1 cellular context compared by ENCODE assay signal in the genomic region with DNA sequence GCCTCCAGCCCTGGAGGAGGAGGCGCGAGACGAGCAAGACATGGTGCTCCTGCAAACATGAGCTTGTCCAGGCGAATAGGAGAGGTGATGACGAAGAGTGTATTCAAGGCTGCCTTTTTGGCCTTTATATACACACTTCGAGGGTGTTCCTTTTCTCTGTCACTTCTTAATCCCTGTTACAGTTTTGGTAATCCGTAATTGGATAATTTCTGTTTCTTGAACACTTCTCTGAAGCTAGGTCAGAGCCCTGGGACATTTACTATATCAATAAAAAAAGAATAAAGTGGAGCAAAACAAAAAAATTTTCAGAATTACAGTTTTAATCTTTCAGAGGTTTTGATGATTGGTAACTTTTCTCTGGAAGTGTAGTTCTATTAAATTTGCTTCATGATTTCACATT.
TF ChIP-seq lines count a peak whose summit lies in the region.

A gene (minus strand): TSS at position 101 of the 400 bp plus-strand sequence. CDS start 59 bp downstream, at position 42.

TF ChIP-seq in H1, 55 proteins besides CTCF, POLR2A, EP300 and RAD21:
- no peak for TF ChIP-seq GABPA (IDR thresholded peaks at IDR 0.05; ENCODE audit: borderline replicate concordance, insufficient read depth, low read length)
- TF ChIP-seq ASH2L (IDR thresholded peaks at IDR 0.05; ENCODE audit: low read length), result no peak
- no peak for TF ChIP-seq JUN (IDR thresholded peaks at IDR 0.05; ENCODE audit: low read depth, low read length)
- TF ChIP-seq, protein P1, sequence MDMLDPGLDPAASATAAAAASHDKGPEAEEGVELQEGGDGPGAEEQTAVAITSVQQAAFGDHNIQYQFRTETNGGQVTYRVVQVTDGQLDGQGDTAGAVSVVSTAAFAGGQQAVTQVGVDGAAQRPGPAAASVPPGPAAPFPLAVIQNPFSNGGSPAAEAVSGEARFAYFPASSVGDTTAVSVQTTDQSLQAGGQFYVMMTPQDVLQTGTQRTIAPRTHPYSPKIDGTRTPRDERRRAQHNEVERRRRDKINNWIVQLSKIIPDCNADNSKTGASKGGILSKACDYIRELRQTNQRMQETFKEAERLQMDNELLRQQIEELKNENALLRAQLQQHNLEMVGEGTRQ (IDR thresholded peaks at IDR 0.05; ENCODE audit: low read length), result no peak
- no peak for TF ChIP-seq CHD1 (IDR thresholded peaks at IDR 0.05; ENCODE audit: low read depth, low read length)
- no peak for TF ChIP-seq MAFK (IDR thresholded peaks at IDR 0.05; ENCODE audit: low read depth, low read length)
- no peak for TF ChIP-seq TCF12 (IDR thresholded peaks at IDR 0.05; ENCODE audit: low read depth, low read length)
- TF ChIP-seq SAP30 (IDR thresholded peaks at IDR 0.05; ENCODE audit: insufficient read depth, insufficient replicate concordance, low read length), result no peak
- TF ChIP-seq RXRA (IDR thresholded peaks at IDR 0.05; ENCODE audit: insufficient read depth, low read depth, low read length), result no peak
- TF ChIP-seq SIN3A (conservative IDR thresholded peaks at IDR 0.05 in 1 of 2, IDR thresholded peaks at IDR 0.05 in 1 of 2; ENCODE audit: low read depth in 1 of 2, low read length in 2 of 2), result no peak
- no peak for TF ChIP-seq GTF2F1 (IDR thresholded peaks at IDR 0.05; ENCODE audit: borderline replicate concordance, low read depth, low read length)
- TF ChIP-seq RNF2 (IDR thresholded peaks at IDR 0.05; ENCODE audit: borderline replicate concordance, low read depth, low read length, missing control alignments, poor library complexity, severe bottlenecking), result no peak
- TF ChIP-seq CBX8 (IDR thresholded peaks at IDR 0.05; ENCODE audit: borderline replicate concordance, low read depth, low read length), result no peak
- no peak for TF ChIP-seq KDM4A (IDR thresholded peaks at IDR 0.05; ENCODE audit: low read depth, low read length, severe bottlenecking)
- TF ChIP-seq PHF8 (conservative IDR thresholded peaks at IDR 0.05; ENCODE audit: low read depth, low read length), result no peak
- no peak for TF ChIP-seq HDAC6 (IDR thresholded peaks at IDR 0.05; ENCODE audit: low read depth, low read length)
- no peak for TF ChIP-seq SP4 (IDR thresholded peaks at IDR 0.05; ENCODE audit: low read length)
- TF ChIP-seq SIRT6 (IDR thresholded peaks at IDR 0.05; ENCODE audit: low read length), result no peak
- no peak for TF ChIP-seq TAF1 (IDR thresholded peaks at IDR 0.05; ENCODE audit: low read depth, low read length)
